7 cellular contexts compared by ENCODE assay signal in the genomic region with DNA sequence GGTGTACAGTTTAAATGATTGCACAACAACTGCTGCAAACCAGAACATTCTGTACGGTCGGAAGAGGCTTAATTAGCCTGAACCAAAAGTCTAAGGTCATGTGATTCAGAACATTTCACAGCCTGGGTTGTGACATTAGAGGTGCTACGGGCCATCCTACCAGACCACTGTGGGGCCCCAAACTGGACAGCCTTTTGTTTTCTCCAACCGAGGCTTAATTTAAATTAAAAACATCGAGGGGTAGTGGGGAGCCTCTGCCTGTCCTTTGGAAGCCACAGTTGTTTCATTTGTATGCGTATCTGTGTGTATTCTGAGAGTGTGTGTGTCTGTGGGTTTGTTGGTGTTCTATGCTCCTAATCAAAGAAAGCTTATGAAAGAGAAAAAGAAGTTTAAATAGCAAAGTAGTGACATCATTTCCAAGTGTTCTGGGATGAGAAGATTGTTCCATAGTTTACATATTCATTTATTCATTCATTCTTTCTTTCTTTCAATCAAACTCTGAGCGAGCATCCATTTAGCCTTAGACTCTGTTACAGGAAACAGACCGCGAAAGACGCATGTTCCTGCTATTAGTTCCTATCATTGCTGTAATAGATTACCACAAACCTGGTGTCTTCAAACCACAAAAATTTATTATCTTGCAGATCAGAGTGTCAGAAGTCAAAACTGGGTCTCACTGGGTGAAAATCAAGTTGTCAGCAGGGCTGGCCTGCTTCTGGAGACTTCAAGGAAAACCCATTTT.
DNase-seq lines count a peak whose midpoint lies in the region; ATAC-seq, FAIRE-seq and TF ChIP-seq lines count a peak whose summit lies in the region.

No MANE protein-coding gene starts in this region.

- H3K4me1 ChIP-seq in OCI-LY1 (ENCODE audit: insufficient read depth, low read length, severe bottlenecking) (peaks cover 9% of the 10 kb centered on the region), astrocyte (ENCODE audit: insufficient read depth, low read length) (peaks cover 12% of the 10 kb centered on the region), HepG2 (ENCODE audit: insufficient read depth, low read length) (peaks cover 20% of the 10 kb centered on the region), suprapubic skin (peaks cover 20% of the 10 kb centered on the region)

- H3F3A ChIP-seq in OCI-LY1 (ENCODE audit: insufficient read depth, low read length), result no peaks in the 10 kb centered on the region

- FAIRE-seq in astrocyte (lab: Jason Lieb, UNC), result peak; percentile 52
- no peak for FAIRE-seq in HepG2 (lab: Jason Lieb, UNC)

- intact Hi-C loops in HepG2 (cut with micrococcal nuclease; ENCODE audit: unreplicated experiment), result no loop called here

- H3K4me3 ChIP-seq in OCI-LY1 (ENCODE audit: low read depth, low read length, poor library complexity, severe bottlenecking), result no peak overlapping the region
- H3K4me3 ChIP-seq in astrocyte (ENCODE audit: insufficient read depth, low read depth, low read length), result no peak overlapping the region
- no peak overlapping the region; a peak in 1 of 6 replicates for H3K4me3 ChIP-seq in HepG2 (replicated peaks in 1 of 3; ENCODE audit: insufficient read depth in 1 of 3, low read depth in 2 of 3, low read length in 3 of 3)
- no peak overlapping the region for H3K4me3 ChIP-seq in suprapubic skin

- BruUV-seq in HepG2 (replicated peaks; lab: Mats Ljungman, UMichigan), result no TSS peak

- H4K20me1 ChIP-seq in OCI-LY1 (ENCODE audit: insufficient read depth, low read length) (no peaks in the 10 kb centered on the region), astrocyte (ENCODE audit: insufficient read depth, low read length) (no peaks in the 10 kb centered on the region), HepG2 (ENCODE audit: insufficient read depth, low read length) (no peaks in the 10 kb centered on the region)

- no peaks in the 10 kb centered on the region for H3K27me3 ChIP-seq in OCI-LY1 (ENCODE audit: insufficient read depth, low read length)
- H3K27me3 ChIP-seq in astrocyte (ENCODE audit: insufficient read depth, low read length), result peaks cover 3% of the 10 kb centered on the region
- H3K27me3 ChIP-seq in HepG2 (ENCODE audit: control insufficient read depth in 1 of 2, insufficient read depth in 2 of 2, low read length in 2 of 2), result no peaks in the 10 kb centered on the region
- no peaks in the 10 kb centered on the region for H3K27me3 ChIP-seq in suprapubic skin

- H3K36me3 ChIP-seq in OCI-LY1 (ENCODE audit: insufficient read depth, low read length) (no peaks in the 10 kb centered on the region), astrocyte (ENCODE audit: insufficient read depth, low read length) (no peaks in the 10 kb centered on the region), HepG2 (replicated peaks in 1 of 2; ENCODE audit: control insufficient read depth in 1 of 2, insufficient read depth in 2 of 2, low read length in 2 of 2) (no peaks in the 10 kb centered on the region), suprapubic skin (no peaks in the 10 kb centered on the region)

- TF ChIP-seq EP300 in HepG2 (IDR thresholded peaks at IDR 0.05; ENCODE audit: low read depth in 2 of 2, low read length in 2 of 2) (no peak), HepG2 (CRISPR knock-in tag; IDR thresholded peaks at IDR 0.05; ENCODE audit: borderline replicate concordance) (no peak), suprapubic skin (IDR thresholded peaks at IDR 0.05) (peak; percentile 90)

- H3K27ac Mint-ChIP-seq in astrocyte (ENCODE audit: unreplicated experiment), result peak overlapping the region; percentile 86

- in situ Hi-C loops in HepG2 (cut with HindIII; ENCODE audit: extremely low pct_ligation_motif_present, low pct_unique_long_range_greater_than_20kb), result no loop called here

- POLR2A ChIA-PET in HepG2 (lab: Yijun Ruan, JAX), result no interaction called here

- H3K4me2 ChIP-seq in OCI-LY1 (ENCODE audit: low read length) (no peak overlapping the region), astrocyte (ENCODE audit: low read length) (peak overlapping the region; percentile 32), HepG2 (ENCODE audit: low read depth, low read length) (peak overlapping the region; percentile 32)

- H3K9ac ChIP-seq in OCI-LY1 (ENCODE audit: low read length), result no peak overlapping the region
- H3K9ac ChIP-seq in astrocyte (ENCODE audit: low read length), result no peak overlapping the region
- H3K9ac ChIP-seq in HepG2 (ENCODE audit: insufficient read depth, low read depth, low read length), result no peak overlapping the region

- no peaks in the 10 kb centered on the region for H3K79me2 ChIP-seq in OCI-LY1 (ENCODE audit: insufficient read depth, low read length)
- H3K79me2 ChIP-seq in astrocyte (ENCODE audit: insufficient read depth, low read length), result no peaks in the 10 kb centered on the region
- H3K79me2 ChIP-seq in HepG2 (ENCODE audit: insufficient read depth, low read length), result no peaks in the 10 kb centered on the region

- DNase-seq in astrocyte (ENCODE audit: low read depth), result peak; percentile 92
- peak; percentile 41 for DNase-seq in HepG2 (ENCODE audit: low spot score)
- DNase-seq in suprapubic skin (ENCODE audit: low spot score in 2 of 2), result no peak
- no peak for DNase-seq in GF-D8 (lab: John Stamatoyannopoulos, UW)
- DNase-seq in SIG-M5 treated with dmso at 0.1 percent for 504 hours (lab: John Stamatoyannopoulos, UW; ENCODE audit: unreplicated experiment), result no peak

- 0 out of 2 replicates have a peak overlapping the region, but pooled peaks have one; percentile 15 for H2AFZ ChIP-seq in OCI-LY1 (ENCODE audit: low read length)
- H2AFZ ChIP-seq in astrocyte (ENCODE audit: low read depth, low read length), result peak overlapping the region; percentile 19
- H2AFZ ChIP-seq in HepG2 (ENCODE audit: low read length), result no peak overlapping the region

- CTCF ChIA-PET in HepG2 (lab: Yijun Ruan, JAX; ENCODE audit: low intra/inter-chr PET ratio, low total read pairs), result no interaction called here

- peaks cover 2% of the 10 kb centered on the region; the same call in 1 of the 2 replicates for H3K9me3 ChIP-seq in OCI-LY1 (ENCODE audit: low read length)
- peaks cover 4% of the 10 kb centered on the region for H3K9me3 ChIP-seq in astrocyte (ENCODE audit: insufficient read depth, low read depth, low read length)
- H3K9me3 ChIP-seq in HepG2 (ENCODE audit: low read length), result no peaks in the 10 kb centered on the region
- H3K9me3 ChIP-seq in suprapubic skin, result no peaks in the 10 kb centered on the region

- TF ChIP-seq RAD21 in HepG2 (CRISPR knock-in tag; IDR thresholded peaks at IDR 0.05), result no peak

- peaks cover 2% of the 10 kb centered on the region for H3K36me3 Mint-ChIP-seq in astrocyte (ENCODE audit: low read depth, unreplicated experiment)

- H3K4me3 Mint-ChIP-seq in astrocyte (ENCODE audit: unreplicated experiment), result no peak overlapping the region

- H3K27ac ChIP-seq in OCI-LY1 (ENCODE audit: low read depth, low read length, poor library complexity, severe bottlenecking) (no peak overlapping the region), astrocyte (ENCODE audit: low read depth, low read length) (peak overlapping the region; percentile 28), HepG2 (ENCODE audit: extremely low read length, insufficient read depth, low read length) (no peak overlapping the region), suprapubic skin (peak overlapping the region; percentile 88)

- H3K27me3 Mint-ChIP-seq in astrocyte (ENCODE audit: low read depth, unreplicated experiment), result peaks cover 4% of the 10 kb centered on the region

- TF ChIP-seq POLR2A in HepG2 (IDR thresholded peaks at IDR 0.05; ENCODE audit: insufficient read depth in 1 of 2, low read depth in 2 of 2, low read length in 2 of 2) (no peak), suprapubic skin (IDR thresholded peaks at IDR 0.05) (no peak)

- peaks cover 11% of the 10 kb centered on the region for H3K9me3 Mint-ChIP-seq in astrocyte (ENCODE audit: unreplicated experiment)

- ATAC-seq in HepG2, result peak; percentile 59
- no peak for ATAC-seq in HG03135 (IDR thresholded peaks at IDR 0.05; ENCODE audit: unreplicated experiment)

- peaks cover 25% of the 10 kb centered on the region for H3K4me1 Mint-ChIP-seq in astrocyte (ENCODE audit: low read depth, unreplicated experiment)

- H3K9me2 ChIP-seq in OCI-LY1 (ENCODE audit: low read depth, low read length), result no peaks in the 10 kb centered on the region

- no peak for TF ChIP-seq CTCF in OCI-LY1 (IDR thresholded peaks at IDR 0.05; ENCODE audit: low read length)
- no peak for TF ChIP-seq CTCF in astrocyte (IDR thresholded peaks at IDR 0.05; ENCODE audit: insufficient read depth, low read depth, low read length)
- TF ChIP-seq CTCF in HepG2 (CRISPR knock-in tag; IDR thresholded peaks at IDR 0.05), result no peak
- no peak for TF ChIP-seq CTCF in suprapubic skin (IDR thresholded peaks at IDR 0.05)

- WGBS in HepG2 (ENCODE audit: low lambda C conversion rate), result 53% methylated on average over 10 of the region's 10 CpGs
- 53% methylated on average over 10 of the region's 10 CpGs for WGBS in suprapubic skin

TF ChIP-seq in HepG2, 621 proteins besides CTCF, POLR2A, EP300 and RAD21 (continues in another document):
- no peak for TF ChIP-seq SOX6 (IDR thresholded peaks at IDR 0.05)
- peak; percentile 68 for TF ChIP-seq SOX6 (CRISPR knock-in tag; IDR thresholded peaks at IDR 0.05)
- TF ChIP-seq HNF4A (CRISPR knock-in tag; IDR thresholded peaks at IDR 0.05), result 0 out of 2 replicates have a peak, but pooled peaks have one; percentile 27
- TF ChIP-seq GATAD2A (CRISPR knock-in tag; IDR thresholded peaks at IDR 0.05), result 0 out of 2 replicates have a peak, but pooled peaks have one; percentile 14

Comparison
In these comparisons a context has a peak if more than half of its experiments do, and no peak if none do; other contexts are left out.
1. H3K27ac ChIP-seq: peak in astrocyte (single experiment) and suprapubic skin (single experiment); none in OCI-LY1 (single experiment) and HepG2 (single experiment).
2. DNase-seq: peak in astrocyte (single experiment) and HepG2 (single experiment); none in suprapubic skin (0 of 2), GF-D8 (single experiment) and SIG-M5 treated with dmso at 0.1 percent for 504 hours (single experiment).